In the genomic region with DNA sequence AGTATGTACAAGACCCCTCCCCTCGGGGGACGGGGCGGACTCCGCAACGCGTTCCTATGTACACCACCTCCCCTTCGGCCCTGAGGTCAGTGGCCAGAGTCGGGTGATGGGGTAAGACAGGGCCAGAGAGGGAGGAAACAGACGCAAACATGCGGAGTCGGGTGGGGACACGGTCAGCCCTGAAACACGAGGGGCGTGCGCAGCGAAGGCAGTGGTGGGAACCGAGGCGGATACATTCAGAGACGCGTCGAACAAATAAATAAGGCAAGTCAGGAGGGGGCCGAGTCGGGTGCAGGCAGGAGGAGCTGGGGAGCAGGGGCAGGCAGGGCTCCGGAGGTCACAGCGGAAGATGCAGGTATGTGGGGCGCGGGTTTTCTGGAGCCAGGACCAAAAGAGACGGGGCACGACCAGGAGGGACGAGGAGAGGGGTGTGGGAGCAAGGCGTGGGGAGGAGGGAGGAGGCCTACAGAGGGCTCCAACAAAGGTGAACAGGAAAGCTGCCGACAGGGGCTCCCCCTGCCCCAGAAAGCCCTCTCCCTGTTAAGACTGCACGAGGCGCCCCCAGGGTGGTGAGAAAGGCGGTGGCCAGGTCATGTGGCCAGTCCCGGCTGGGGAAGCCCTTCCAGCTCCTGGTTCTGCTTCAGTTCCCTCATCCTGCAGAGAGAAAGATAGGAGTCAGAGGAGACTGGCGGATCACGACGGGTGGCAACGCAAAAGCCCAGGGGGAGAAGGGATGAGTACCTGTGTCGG, we compare ENCODE assay signal across 1 cellular context.
TF ChIP-seq lines count a peak whose summit lies in the region.

No MANE protein-coding gene starts in this region.

TF ChIP-seq in HepG2, 621 proteins besides CTCF, POLR2A, EP300 and RAD21 (continued from another document and continues in another):
- TF ChIP-seq, protein P1, sequence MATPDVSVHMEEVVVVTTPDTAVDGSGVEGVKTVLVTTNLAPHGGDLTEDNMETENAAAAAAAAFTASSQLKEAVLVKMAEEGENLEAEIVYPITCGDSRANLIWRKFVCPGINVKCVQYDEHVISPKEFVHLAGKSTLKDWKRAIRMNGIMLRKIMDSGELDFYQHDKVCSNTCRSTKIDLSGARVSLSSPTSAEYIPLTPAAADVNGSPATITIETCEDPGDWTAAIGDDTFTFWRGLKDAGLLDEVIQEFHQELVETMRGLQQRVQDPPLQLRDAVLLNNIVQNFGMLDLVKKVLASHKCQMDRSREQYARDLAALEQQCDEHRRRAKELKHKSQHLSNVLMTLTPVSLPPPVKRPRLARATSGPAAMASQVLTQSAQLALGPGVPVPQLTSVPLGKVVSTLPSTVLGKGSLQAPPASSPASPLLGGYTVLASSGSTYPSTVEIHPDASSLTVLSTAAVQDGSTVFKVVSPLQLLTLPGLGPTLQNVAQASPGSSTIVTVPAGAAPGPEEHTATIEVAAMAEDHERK (CRISPR knock-in tag; IDR thresholded peaks at IDR 0.05; ENCODE audit: low read depth) = no peak
- no peak for TF ChIP-seq ZFP36 (IDR thresholded peaks at IDR 0.05; ENCODE audit: borderline replicate concordance, low read depth, low read length, partially characterized antibody)
- TF ChIP-seq FOXA1 (IDR thresholded peaks at IDR 0.05) = no peak
- TF ChIP-seq FOXA1 (CRISPR knock-in tag; IDR thresholded peaks at IDR 0.05) = peak; percentile 73
- peak; percentile 11; the same call in 1 of the 2 replicates for TF ChIP-seq ZNF605 (CRISPR knock-in tag; IDR thresholded peaks at IDR 0.05)
- TF ChIP-seq, protein P2, sequence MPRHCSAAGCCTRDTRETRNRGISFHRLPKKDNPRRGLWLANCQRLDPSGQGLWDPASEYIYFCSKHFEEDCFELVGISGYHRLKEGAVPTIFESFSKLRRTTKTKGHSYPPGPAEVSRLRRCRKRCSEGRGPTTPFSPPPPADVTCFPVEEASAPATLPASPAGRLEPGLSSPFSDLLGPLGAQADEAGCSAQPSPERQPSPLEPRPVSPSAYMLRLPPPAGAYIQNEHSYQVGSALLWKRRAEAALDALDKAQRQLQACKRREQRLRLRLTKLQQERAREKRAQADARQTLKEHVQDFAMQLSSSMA (CRISPR knock-in tag; IDR thresholded peaks at IDR 0.05) = no peak
- TF ChIP-seq, protein P3, sequence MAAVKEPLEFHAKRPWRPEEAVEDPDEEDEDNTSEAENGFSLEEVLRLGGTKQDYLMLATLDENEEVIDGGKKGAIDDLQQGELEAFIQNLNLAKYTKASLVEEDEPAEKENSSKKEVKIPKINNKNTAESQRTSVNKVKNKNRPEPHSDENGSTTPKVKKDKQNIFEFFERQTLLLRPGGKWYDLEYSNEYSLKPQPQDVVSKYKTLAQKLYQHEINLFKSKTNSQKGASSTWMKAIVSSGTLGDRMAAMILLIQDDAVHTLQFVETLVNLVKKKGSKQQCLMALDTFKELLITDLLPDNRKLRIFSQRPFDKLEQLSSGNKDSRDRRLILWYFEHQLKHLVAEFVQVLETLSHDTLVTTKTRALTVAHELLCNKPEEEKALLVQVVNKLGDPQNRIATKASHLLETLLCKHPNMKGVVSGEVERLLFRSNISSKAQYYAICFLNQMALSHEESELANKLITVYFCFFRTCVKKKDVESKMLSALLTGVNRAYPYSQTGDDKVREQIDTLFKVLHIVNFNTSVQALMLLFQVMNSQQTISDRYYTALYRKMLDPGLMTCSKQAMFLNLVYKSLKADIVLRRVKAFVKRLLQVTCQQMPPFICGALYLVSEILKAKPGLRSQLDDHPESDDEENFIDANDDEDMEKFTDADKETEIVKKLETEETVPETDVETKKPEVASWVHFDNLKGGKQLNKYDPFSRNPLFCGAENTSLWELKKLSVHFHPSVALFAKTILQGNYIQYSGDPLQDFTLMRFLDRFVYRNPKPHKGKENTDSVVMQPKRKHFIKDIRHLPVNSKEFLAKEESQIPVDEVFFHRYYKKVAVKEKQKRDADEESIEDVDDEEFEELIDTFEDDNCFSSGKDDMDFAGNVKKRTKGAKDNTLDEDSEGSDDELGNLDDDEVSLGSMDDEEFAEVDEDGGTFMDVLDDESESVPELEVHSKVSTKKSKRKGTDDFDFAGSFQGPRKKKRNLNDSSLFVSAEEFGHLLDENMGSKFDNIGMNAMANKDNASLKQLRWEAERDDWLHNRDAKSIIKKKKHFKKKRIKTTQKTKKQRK (IDR thresholded peaks at IDR 0.05; ENCODE audit: low read length) = no peak
- TF ChIP-seq, protein P4, sequence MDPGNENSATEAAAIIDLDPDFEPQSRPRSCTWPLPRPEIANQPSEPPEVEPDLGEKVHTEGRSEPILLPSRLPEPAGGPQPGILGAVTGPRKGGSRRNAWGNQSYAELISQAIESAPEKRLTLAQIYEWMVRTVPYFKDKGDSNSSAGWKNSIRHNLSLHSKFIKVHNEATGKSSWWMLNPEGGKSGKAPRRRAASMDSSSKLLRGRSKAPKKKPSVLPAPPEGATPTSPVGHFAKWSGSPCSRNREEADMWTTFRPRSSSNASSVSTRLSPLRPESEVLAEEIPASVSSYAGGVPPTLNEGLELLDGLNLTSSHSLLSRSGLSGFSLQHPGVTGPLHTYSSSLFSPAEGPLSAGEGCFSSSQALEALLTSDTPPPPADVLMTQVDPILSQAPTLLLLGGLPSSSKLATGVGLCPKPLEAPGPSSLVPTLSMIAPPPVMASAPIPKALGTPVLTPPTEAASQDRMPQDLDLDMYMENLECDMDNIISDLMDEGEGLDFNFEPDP (CRISPR knock-in tag; conservative IDR thresholded peaks at IDR 0.05) = 0 out of 2 replicates have a peak, but pooled peaks have one; percentile 88
- no peak; the same call in 1 of the 2 replicates for TF ChIP-seq ZNF446 (CRISPR knock-in tag; IDR thresholded peaks at IDR 0.05)
- TF ChIP-seq, protein P5, sequence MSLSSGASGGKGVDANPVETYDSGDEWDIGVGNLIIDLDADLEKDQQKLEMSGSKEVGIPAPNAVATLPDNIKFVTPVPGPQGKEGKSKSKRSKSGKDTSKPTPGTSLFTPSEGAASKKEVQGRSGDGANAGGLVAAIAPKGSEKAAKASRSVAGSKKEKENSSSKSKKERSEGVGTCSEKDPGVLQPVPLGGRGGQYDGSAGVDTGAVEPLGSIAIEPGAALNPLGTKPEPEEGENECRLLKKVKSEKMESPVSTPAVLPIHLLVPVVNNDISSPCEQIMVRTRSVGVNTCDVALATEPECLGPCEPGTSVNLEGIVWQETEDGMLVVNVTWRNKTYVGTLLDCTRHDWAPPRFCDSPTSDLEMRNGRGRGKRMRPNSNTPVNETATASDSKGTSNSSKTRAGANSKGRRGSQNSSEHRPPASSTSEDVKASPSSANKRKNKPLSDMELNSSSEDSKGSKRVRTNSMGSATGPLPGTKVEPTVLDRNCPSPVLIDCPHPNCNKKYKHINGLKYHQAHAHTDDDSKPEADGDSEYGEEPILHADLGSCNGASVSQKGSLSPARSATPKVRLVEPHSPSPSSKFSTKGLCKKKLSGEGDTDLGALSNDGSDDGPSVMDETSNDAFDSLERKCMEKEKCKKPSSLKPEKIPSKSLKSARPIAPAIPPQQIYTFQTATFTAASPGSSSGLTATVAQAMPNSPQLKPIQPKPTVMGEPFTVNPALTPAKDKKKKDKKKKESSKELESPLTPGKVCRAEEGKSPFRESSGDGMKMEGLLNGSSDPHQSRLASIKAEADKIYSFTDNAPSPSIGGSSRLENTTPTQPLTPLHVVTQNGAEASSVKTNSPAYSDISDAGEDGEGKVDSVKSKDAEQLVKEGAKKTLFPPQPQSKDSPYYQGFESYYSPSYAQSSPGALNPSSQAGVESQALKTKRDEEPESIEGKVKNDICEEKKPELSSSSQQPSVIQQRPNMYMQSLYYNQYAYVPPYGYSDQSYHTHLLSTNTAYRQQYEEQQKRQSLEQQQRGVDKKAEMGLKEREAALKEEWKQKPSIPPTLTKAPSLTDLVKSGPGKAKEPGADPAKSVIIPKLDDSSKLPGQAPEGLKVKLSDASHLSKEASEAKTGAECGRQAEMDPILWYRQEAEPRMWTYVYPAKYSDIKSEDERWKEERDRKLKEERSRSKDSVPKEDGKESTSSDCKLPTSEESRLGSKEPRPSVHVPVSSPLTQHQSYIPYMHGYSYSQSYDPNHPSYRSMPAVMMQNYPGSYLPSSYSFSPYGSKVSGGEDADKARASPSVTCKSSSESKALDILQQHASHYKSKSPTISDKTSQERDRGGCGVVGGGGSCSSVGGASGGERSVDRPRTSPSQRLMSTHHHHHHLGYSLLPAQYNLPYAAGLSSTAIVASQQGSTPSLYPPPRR (CRISPR knock-in tag; IDR thresholded peaks at IDR 0.05; ENCODE audit: borderline replicate concordance) = 0 out of 2 replicates have a peak, but pooled peaks have one; percentile 53
- no peak for TF ChIP-seq MAFK (conservative IDR thresholded peaks at IDR 0.05 in 1 of 2, IDR thresholded peaks at IDR 0.05 in 1 of 2; ENCODE audit: low read length in 2 of 2)
- TF ChIP-seq, protein P6, sequence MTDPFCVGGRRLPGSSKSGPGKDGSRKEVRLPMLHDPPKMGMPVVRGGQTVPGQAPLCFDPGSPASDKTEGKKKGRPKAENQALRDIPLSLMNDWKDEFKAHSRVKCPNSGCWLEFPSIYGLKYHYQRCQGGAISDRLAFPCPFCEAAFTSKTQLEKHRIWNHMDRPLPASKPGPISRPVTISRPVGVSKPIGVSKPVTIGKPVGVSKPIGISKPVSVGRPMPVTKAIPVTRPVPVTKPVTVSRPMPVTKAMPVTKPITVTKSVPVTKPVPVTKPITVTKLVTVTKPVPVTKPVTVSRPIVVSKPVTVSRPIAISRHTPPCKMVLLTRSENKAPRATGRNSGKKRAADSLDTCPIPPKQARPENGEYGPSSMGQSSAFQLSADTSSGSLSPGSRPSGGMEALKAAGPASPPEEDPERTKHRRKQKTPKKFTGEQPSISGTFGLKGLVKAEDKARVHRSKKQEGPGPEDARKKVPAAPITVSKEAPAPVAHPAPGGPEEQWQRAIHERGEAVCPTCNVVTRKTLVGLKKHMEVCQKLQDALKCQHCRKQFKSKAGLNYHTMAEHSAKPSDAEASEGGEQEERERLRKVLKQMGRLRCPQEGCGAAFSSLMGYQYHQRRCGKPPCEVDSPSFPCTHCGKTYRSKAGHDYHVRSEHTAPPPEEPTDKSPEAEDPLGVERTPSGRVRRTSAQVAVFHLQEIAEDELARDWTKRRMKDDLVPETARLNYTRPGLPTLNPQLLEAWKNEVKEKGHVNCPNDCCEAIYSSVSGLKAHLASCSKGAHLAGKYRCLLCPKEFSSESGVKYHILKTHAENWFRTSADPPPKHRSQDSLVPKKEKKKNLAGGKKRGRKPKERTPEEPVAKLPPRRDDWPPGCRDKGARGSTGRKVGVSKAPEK (CRISPR knock-in tag; IDR thresholded peaks at IDR 0.05; ENCODE audit: borderline replicate concordance) = no peak
- TF ChIP-seq, protein P7, sequence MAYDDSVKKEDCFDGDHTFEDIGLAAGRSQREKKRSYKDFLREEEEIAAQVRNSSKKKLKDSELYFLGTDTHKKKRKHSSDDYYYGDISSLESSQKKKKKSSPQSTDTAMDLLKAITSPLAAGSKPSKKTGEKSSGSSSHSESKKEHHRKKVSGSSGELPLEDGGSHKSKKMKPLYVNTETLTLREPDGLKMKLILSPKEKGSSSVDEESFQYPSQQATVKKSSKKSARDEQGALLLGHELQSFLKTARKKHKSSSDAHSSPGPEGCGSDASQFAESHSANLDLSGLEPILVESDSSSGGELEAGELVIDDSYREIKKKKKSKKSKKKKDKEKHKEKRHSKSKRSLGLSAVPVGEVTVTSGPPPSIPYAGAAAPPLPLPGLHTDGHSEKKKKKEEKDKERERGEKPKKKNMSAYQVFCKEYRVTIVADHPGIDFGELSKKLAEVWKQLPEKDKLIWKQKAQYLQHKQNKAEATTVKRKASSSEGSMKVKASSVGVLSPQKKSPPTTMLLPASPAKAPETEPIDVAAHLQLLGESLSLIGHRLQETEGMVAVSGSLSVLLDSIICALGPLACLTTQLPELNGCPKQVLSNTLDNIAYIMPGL (CRISPR knock-in tag; IDR thresholded peaks at IDR 0.05; ENCODE audit: borderline replicate concordance in 1 of 2, low read depth in 1 of 2) = peak in 1 of 2 experiments; percentile 36; a peak in 2 of 4 replicates
- TF ChIP-seq ZNF564 (CRISPR knock-in tag; IDR thresholded peaks at IDR 0.05) = peak; percentile 51; the same call in 1 of the 2 replicates
- TF ChIP-seq, protein P8, sequence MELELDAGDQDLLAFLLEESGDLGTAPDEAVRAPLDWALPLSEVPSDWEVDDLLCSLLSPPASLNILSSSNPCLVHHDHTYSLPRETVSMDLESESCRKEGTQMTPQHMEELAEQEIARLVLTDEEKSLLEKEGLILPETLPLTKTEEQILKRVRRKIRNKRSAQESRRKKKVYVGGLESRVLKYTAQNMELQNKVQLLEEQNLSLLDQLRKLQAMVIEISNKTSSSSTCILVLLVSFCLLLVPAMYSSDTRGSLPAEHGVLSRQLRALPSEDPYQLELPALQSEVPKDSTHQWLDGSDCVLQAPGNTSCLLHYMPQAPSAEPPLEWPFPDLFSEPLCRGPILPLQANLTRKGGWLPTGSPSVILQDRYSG (CRISPR knock-in tag; IDR thresholded peaks at IDR 0.05) = no peak
- TF ChIP-seq ZNF780A (CRISPR knock-in tag; IDR thresholded peaks at IDR 0.05) = 0 out of 2 replicates have a peak, but pooled peaks have one; percentile 34
- TF ChIP-seq NFIC (IDR thresholded peaks at IDR 0.05; ENCODE audit: low read length) = no peak
- TF ChIP-seq ZNF724P (CRISPR knock-in tag; IDR thresholded peaks at IDR 0.05; ENCODE audit: borderline replicate concordance) = 0 out of 2 replicates have a peak, but pooled peaks have one; percentile 76
- TF ChIP-seq ZNF138 (CRISPR knock-in tag; IDR thresholded peaks at IDR 0.05; ENCODE audit: low read depth) = no peak
- TF ChIP-seq, protein P9, sequence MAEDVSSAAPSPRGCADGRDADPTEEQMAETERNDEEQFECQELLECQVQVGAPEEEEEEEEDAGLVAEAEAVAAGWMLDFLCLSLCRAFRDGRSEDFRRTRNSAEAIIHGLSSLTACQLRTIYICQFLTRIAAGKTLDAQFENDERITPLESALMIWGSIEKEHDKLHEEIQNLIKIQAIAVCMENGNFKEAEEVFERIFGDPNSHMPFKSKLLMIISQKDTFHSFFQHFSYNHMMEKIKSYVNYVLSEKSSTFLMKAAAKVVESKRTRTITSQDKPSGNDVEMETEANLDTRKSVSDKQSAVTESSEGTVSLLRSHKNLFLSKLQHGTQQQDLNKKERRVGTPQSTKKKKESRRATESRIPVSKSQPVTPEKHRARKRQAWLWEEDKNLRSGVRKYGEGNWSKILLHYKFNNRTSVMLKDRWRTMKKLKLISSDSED (CRISPR knock-in tag; IDR thresholded peaks at IDR 0.05) = 0 out of 2 replicates have a peak, but pooled peaks have one; percentile 5
- TF ChIP-seq REL (CRISPR knock-in tag; conservative IDR thresholded peaks at IDR 0.05) = 0 out of 2 replicates have a peak, but pooled peaks have one; percentile 68
- TF ChIP-seq ZNF567 (CRISPR knock-in tag; IDR thresholded peaks at IDR 0.05; ENCODE audit: borderline replicate concordance) = no peak
- peak; percentile 75; the same call in 1 of the 2 replicates for TF ChIP-seq ZNF607 (CRISPR knock-in tag; IDR thresholded peaks at IDR 0.05; ENCODE audit: borderline replicate concordance)
- TF ChIP-seq, protein P10, sequence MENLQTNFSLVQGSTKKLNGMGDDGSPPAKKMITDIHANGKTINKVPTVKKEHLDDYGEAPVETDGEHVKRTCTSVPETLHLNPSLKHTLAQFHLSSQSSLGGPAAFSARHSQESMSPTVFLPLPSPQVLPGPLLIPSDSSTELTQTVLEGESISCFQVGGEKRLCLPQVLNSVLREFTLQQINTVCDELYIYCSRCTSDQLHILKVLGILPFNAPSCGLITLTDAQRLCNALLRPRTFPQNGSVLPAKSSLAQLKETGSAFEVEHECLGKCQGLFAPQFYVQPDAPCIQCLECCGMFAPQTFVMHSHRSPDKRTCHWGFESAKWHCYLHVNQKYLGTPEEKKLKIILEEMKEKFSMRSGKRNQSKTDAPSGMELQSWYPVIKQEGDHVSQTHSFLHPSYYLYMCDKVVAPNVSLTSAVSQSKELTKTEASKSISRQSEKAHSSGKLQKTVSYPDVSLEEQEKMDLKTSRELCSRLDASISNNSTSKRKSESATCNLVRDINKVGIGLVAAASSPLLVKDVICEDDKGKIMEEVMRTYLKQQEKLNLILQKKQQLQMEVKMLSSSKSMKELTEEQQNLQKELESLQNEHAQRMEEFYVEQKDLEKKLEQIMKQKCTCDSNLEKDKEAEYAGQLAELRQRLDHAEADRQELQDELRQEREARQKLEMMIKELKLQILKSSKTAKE (CRISPR knock-in tag; IDR thresholded peaks at IDR 0.05; ENCODE audit: borderline replicate concordance) = 0 out of 2 replicates have a peak, but pooled peaks have one; percentile 57
- TF ChIP-seq CBX5 (CRISPR knock-in tag; IDR thresholded peaks at IDR 0.05; ENCODE audit: borderline replicate concordance) = no peak
- no peak for TF ChIP-seq RFXAP (CRISPR knock-in tag; IDR thresholded peaks at IDR 0.05; ENCODE audit: borderline replicate concordance)
